ENCODE assay signal across 11 cellular contexts in the genomic region with DNA sequence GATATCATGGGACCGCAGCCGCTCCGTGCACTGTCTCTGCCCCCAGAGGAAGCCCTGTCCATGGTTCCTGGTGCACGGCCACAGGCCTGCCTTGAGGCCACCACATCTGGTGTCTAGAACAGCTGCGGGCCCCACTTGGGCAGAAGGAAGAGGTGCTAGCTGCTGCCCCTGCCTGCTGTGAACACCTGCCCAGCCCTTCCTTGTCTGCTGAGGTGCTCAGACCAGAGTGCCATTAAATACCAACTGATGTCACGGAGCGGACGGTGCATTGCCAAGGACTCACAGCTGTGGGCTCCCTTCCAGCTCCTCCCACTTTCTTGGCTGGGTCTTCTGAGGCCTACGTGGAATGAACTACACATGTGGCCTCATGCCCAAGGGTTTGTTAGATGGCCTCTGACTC.
DNase-seq lines count a peak whose midpoint lies in the region; ATAC-seq and TF ChIP-seq lines count a peak whose summit lies in the region.
"Had no signal": no experiment of that assay in that cellular context is flagged by ENCODE, and none has a peak within 500 bp of the region (broad histone marks: within the 10 kb centered on the region; RNA-seq: fewer than 3 reads in every experiment).

No MANE protein-coding gene starts in this region.

- H3K36me3 ChIP-seq in Peyer's patch (peaks cover 0 to 1% (median 0%) of the 10 kb centered on the region in 3 donors), MM.1S (replicated peaks; ENCODE audit: insufficient read depth, low read length) (no peaks in the 10 kb centered on the region)

- H4K20me1 ChIP-seq in MM.1S (ENCODE audit: insufficient read depth, low read length), result no peaks in the 10 kb centered on the region

- H3F3A ChIP-seq in MM.1S (ENCODE audit: insufficient read depth, low read length), result peaks cover 20% of the 10 kb centered on the region

- no peak overlapping the region for H2AFZ ChIP-seq in MM.1S (ENCODE audit: low read length)
- H2AFZ ChIP-seq: PC-9 had no signal

- no peaks in the 10 kb centered on the region for H3K27me3 ChIP-seq in Peyer's patch
- H3K27me3 ChIP-seq in MM.1S (replicated peaks; ENCODE audit: insufficient read depth, low read length), result no peaks in the 10 kb centered on the region

- H3K27ac ChIP-seq in Peyer's patch, result peak overlapping the region in 3 of 4 donors; percentile 52 to 80 (median 60)
- no peak overlapping the region for H3K27ac ChIP-seq in MM.1S (ENCODE audit: low read length)
- H3K27ac ChIP-seq: PC-9 had no signal

- H3K79me2 ChIP-seq in MM.1S (ENCODE audit: low read length), result no peaks in the 10 kb centered on the region

- TF ChIP-seq POLR2A in Peyer's patch (IDR thresholded peaks at IDR 0.05), result no peak

- DNase-seq in AG08396 (ENCODE audit: low spot score) (peak; percentile 46), Peyer's patch (peak in 2 of 3 donors; percentile 77 to 78), islet precursor cell (peak; percentile 55), MM.1S (no peak), globus pallidus (ENCODE audit: low spot score) (no peak)
- DNase-seq in activated CD8-positive, alpha-beta memory T cell treated with anti-CD3 and anti-CD28 coated beads for 24 hours, result no peak
- DNase-seq: NCI-H1092, PC-9 had no signal

- H3K4me1 ChIP-seq in Peyer's patch (peaks cover 0 to 37% (median 12%) of the 10 kb centered on the region in 4 donors), MM.1S (ENCODE audit: low read length) (peaks cover 22% of the 10 kb centered on the region)

- H3K4me3 ChIP-seq in Peyer's patch, result no peak overlapping the region
- no peak overlapping the region for H3K4me3 ChIP-seq in MM.1S (ENCODE audit: low read length)
- H3K4me3 ChIP-seq: PC-9 had no signal

- H3K9me2 ChIP-seq in MM.1S (replicated peaks; ENCODE audit: insufficient read depth, low read length), result no peaks in the 10 kb centered on the region

- H3K9me3 ChIP-seq in Peyer's patch, result no peaks in the 10 kb centered on the region
- H3K9me3 ChIP-seq in MM.1S (replicated peaks; ENCODE audit: insufficient read depth, low read length), result no peaks in the 10 kb centered on the region

- TF ChIP-seq CTCF in Peyer's patch (IDR thresholded peaks at IDR 0.05) (no peak), MM.1S (IDR thresholded peaks at IDR 0.05; ENCODE audit: low read length) (no peak)

- no peak overlapping the region for H3K4me2 ChIP-seq in MM.1S (ENCODE audit: low read depth, low read length)
- H3K4me2 ChIP-seq: PC-9 had no signal

- peak; percentile 7 for ATAC-seq in GM19397 (IDR thresholded peaks at IDR 0.05; ENCODE audit: unreplicated experiment)
- ATAC-seq in HG03159 (IDR thresholded peaks at IDR 0.05; ENCODE audit: unreplicated experiment), result no peak
- ATAC-seq: natural killer cell treated with Interleukin-12 subunit alpha and Interleukin-12 subunit beta and Interleukin-15 and Interleukin-18, amount 100 ng/mL, for 72 hours had no signal

- no peak overlapping the region for H3K9ac ChIP-seq in MM.1S (ENCODE audit: low read length)

Comparison
In these comparisons a context has a peak if more than half of its experiments do, and no peak if none do; other contexts are left out.
1. DNase-seq: peak in AG08396 (single experiment), Peyer's patch (2 of 3) and islet precursor cell (single experiment); none in MM.1S (single experiment), globus pallidus (single experiment) and activated CD8-positive, alpha-beta memory T cell treated with anti-CD3 and anti-CD28 coated beads for 24 hours (single experiment).